Comparison of ENCODE assay signal across 20 cellular contexts in the genomic region with DNA sequence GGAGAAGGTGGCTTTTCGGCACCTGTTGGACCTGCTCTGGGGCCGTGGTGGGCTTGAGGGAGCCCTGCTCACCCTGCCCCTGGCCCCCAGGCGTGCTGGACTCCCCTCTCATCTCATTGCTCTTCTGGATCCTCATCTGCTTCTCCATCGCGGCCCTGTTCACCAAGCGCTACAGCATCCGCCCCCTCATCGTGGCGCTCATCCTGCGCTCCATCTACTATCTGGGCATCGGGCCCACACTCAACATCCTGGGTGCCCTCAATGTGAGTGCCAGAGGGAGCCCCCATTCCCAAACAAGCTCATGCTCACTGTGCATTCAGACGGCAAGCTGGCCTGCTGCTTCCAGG. TPM values are rescaled to one million over a fixed set of nuclear protein-coding genes. Genes with fewer than 3 reads are reported as not detected.
DNase-seq lines count a peak whose midpoint lies in the region; ATAC-seq and TF ChIP-seq lines count a peak whose summit lies in the region.
"Had no signal": no experiment of that assay in that cellular context is flagged by ENCODE, and none has a peak within 500 bp of the region (broad histone marks: within the 10 kb centered on the region; RNA-seq: fewer than 3 reads in every experiment).

No MANE protein-coding gene starts in this region.

- H3K4me1 ChIP-seq in neural progenitor cell (peaks cover 3% of the 10 kb centered on the region), psoas muscle (peaks cover 24% of the 10 kb centered on the region)

- H3K4me1 Mint-ChIP-seq in activated CD4-positive, alpha-beta T cell treated with anti-CD3 and anti-CD28 coated beads, Interleukin-2, amount 10 ng/mL, durations not matched to agents 7 days and 5 days = peaks cover 34% of the 10 kb centered on the region
- H3K4me1 Mint-ChIP-seq in T-helper 17 cell (peaks cover 28% of the 10 kb centered on the region), neural progenitor cell (peaks cover 21% of the 10 kb centered on the region)

- no peak overlapping the region for H3K27ac ChIP-seq in neural progenitor cell
- no peak overlapping the region for H3K27ac ChIP-seq in psoas muscle
- H3K27ac ChIP-seq: 22Rv1 had no signal

- H2AFZ ChIP-seq in neural progenitor cell (replicated peaks) = no peak overlapping the region

- H3K27ac Mint-ChIP-seq in activated CD4-positive, alpha-beta T cell treated with anti-CD3 and anti-CD28 coated beads, Interleukin-2, amount 10 ng/mL, durations not matched to agents 7 days and 5 days = peak overlapping the region; percentile 65
- peak overlapping the region; percentile 85 for H3K27ac Mint-ChIP-seq in T-helper 17 cell
- peak overlapping the region; percentile 42 for H3K27ac Mint-ChIP-seq in neural progenitor cell

- H3F3A ChIP-seq in neural progenitor cell (ENCODE audit: low read depth) = peaks cover 4% of the 10 kb centered on the region

- H3K79me2 ChIP-seq in neural progenitor cell (ENCODE audit: low read depth) = no peaks in the 10 kb centered on the region

- no peaks in the 10 kb centered on the region for H3K27me3 Mint-ChIP-seq in activated CD4-positive, alpha-beta T cell treated with anti-CD3 and anti-CD28 coated beads, Interleukin-2, amount 10 ng/mL, durations not matched to agents 7 days and 5 days
- H3K27me3 Mint-ChIP-seq in T-helper 17 cell (no peaks in the 10 kb centered on the region), neural progenitor cell (ENCODE audit: insufficient read depth, low read depth) (peaks cover 8% of the 10 kb centered on the region)

- 81 to 95% (median 93%) methylated on average over 12 of the region's 12 CpGs for WGBS in psoas muscle, 3 donors

- ATAC-seq in T-helper 17 cell = no peak
- no peak for ATAC-seq in psoas muscle
- ATAC-seq: GM12878, HepG2, PC-3 had no signal

- no peak for TF ChIP-seq CTCF in neural progenitor cell (IDR thresholded peaks at IDR 0.05)
- no peak for TF ChIP-seq CTCF in psoas muscle (IDR thresholded peaks at IDR 0.05)

- H3K4me3 Mint-ChIP-seq in activated CD4-positive, alpha-beta T cell treated with anti-CD3 and anti-CD28 coated beads, Interleukin-2, amount 10 ng/mL, durations not matched to agents 7 days and 5 days = no peak overlapping the region
- H3K4me3 Mint-ChIP-seq in T-helper 17 cell = no peak overlapping the region
- no peak overlapping the region for H3K4me3 Mint-ChIP-seq in neural progenitor cell

- H3K36me3 ChIP-seq in neural progenitor cell = no peaks in the 10 kb centered on the region
- peaks cover 0 to 40% of the 10 kb centered on the region in 2 donors for H3K36me3 ChIP-seq in psoas muscle (ENCODE audit: insufficient read depth in 1 of 2, low read depth in 1 of 2)
- H3K36me3 ChIP-seq: BE2C had no signal

- H3K9me3 Mint-ChIP-seq in activated CD4-positive, alpha-beta T cell treated with anti-CD3 and anti-CD28 coated beads, Interleukin-2, amount 10 ng/mL, durations not matched to agents 7 days and 5 days = no peaks in the 10 kb centered on the region
- no peaks in the 10 kb centered on the region for H3K9me3 Mint-ChIP-seq in neural progenitor cell

- H3K36me3 Mint-ChIP-seq in activated CD4-positive, alpha-beta T cell treated with anti-CD3 and anti-CD28 coated beads, Interleukin-2, amount 10 ng/mL, durations not matched to agents 7 days and 5 days (ENCODE audit: low read depth) = peaks cover 62% of the 10 kb centered on the region
- peaks cover 24% of the 10 kb centered on the region for H3K36me3 Mint-ChIP-seq in T-helper 17 cell (ENCODE audit: low read depth)
- H3K36me3 Mint-ChIP-seq in neural progenitor cell = peaks cover 6% of the 10 kb centered on the region

- H3K4me3 ChIP-seq in neural progenitor cell (no peak overlapping the region), psoas muscle (no peak overlapping the region)
- H3K4me3 ChIP-seq: GM12878 had no signal

- no peak overlapping the region for H3K9ac ChIP-seq in neural progenitor cell

- CTCF ChIA-PET in activated CD4-positive, alpha-beta T cell treated with anti-CD3 and anti-CD28 coated beads, Interleukin-2, amount 10 ng/mL, durations not matched to agents 7 days and 5 days (lab: Charles Lee) = no interaction called here

- peaks cover 2% of the 10 kb centered on the region for H4K20me1 ChIP-seq in neural progenitor cell (ENCODE audit: low read depth)

- H3K4me2 ChIP-seq in neural progenitor cell = no peak overlapping the region

- POLR2A ChIA-PET in activated CD4-positive, alpha-beta T cell treated with anti-CD3 and anti-CD28 coated beads, Interleukin-2, amount 10 ng/mL, durations not matched to agents 7 days and 5 days (lab: Charles Lee) = no interaction called here

- intact Hi-C loops in psoas muscle (cut with DNase I) = no loop called here

- H3K9me3 ChIP-seq in T-helper 17 cell (ENCODE audit: control insufficient read depth, low read length, poor library complexity, severe bottlenecking) = no peaks in the 10 kb centered on the region
- H3K9me3 ChIP-seq in neural progenitor cell (ENCODE audit: low read depth) = no peaks in the 10 kb centered on the region
- H3K9me3 ChIP-seq in psoas muscle = no peaks in the 10 kb centered on the region
- H3K9me3 ChIP-seq: BE2C had no signal

- DNase-seq in activated CD4-positive, alpha-beta T cell treated with anti-CD3 and anti-CD28 coated beads, Interleukin-2, amount 10 ng/mL, durations not matched to agents 7 days and 5 days = no peak
- no peak for DNase-seq in activated CD4-positive, alpha-beta T cell treated with anti-CD3 and anti-CD28 coated beads for 1 hour
- DNase-seq in Ammon's horn (ENCODE audit: low spot score) (peak; percentile 58), T-helper 17 cell (no peak), neural progenitor cell (ENCODE audit: low spot score) (no peak), OCI-M1 (lab: John Stamatoyannopoulos, UW) (no peak), psoas muscle (no peak)
- DNase-seq in activated effector memory CD4-positive, alpha-beta T cell treated with Interleukin-2 at 50 U/mL for 16 hours = no peak
- DNase-seq: BE2C, GDM1, KG1, NCI-H1436 treated with DMSO at 0.1 percent for 48 hours, NCI-H2029 treated with DMSO at 0.1 percent for 48 hours, NCI-H2171 treated with DMSO at 0.1 percent for 48 hours, NCI-H774, PC-3 had no signal

- H3K27me3 ChIP-seq in neural progenitor cell (no peaks in the 10 kb centered on the region), psoas muscle (ENCODE audit: insufficient read depth in 3 of 3, low read length in 2 of 3) (no peaks in the 10 kb centered on the region)
- H3K27me3 ChIP-seq: BE2C had no signal

RNA-seq across cellular contexts. Expression of gene UQCC2, which starts 22.4 kb away (rescaled TPM):
- 10 to 100 TPM; 77.6 to 80.0 TPM for total RNA-seq in activated CD4-positive, alpha-beta T cell treated with anti-CD3 and anti-CD28 coated beads, Interleukin-2, amount 10 ng/mL, durations not matched to agents 7 days and 5 days
- total RNA-seq in T-helper 17 cell = 10 to 100 TPM; 17.3 to 19.8 TPM
- 47.7 and 95.9 TPM in 2 replicates for total RNA-seq in neural progenitor cell (ENCODE audit: low replicate concordance)
- 100 to 1,000 TPM; 118 to 184 (median 145) TPM for total RNA-seq in psoas muscle
- polyA plus RNA-seq in psoas muscle = 100 to 1,000 TPM; 129 to 158 (median 141) TPM

RNA-seq across cellular contexts. Expression of gene IP6K3, which starts 57.6 kb away (rescaled TPM):
- total RNA-seq in activated CD4-positive, alpha-beta T cell treated with anti-CD3 and anti-CD28 coated beads, Interleukin-2, amount 10 ng/mL, durations not matched to agents 7 days and 5 days = not detected
- total RNA-seq in T-helper 17 cell (not detected), neural progenitor cell (ENCODE audit: low replicate concordance) (2.9 and 4.6 TPM in 2 replicates), psoas muscle (100 to 1,000 TPM; 113 to 363 (median 306) TPM)
- 100 to 1,000 TPM in 2 of 3 donors, 10 to 100 TPM in 1; 95.7 to 220 (median 175) TPM for polyA plus RNA-seq in psoas muscle
- total RNA-seq: GM12878, NCI-H460, PC-3 had no signal

Comparison
In these comparisons a context has a peak if more than half of its experiments do, and no peak if none do; other contexts are left out.
1. RNA of gene IP6K3, which starts 57.6 kb away (total RNA-seq): 113 to 363 TPM in psoas muscle; 2.9 to 4.6 TPM in neural progenitor cell, not detected in activated CD4-positive, alpha-beta T cell treated with anti-CD3 and anti-CD28 coated beads, Interleukin-2, amount 10 ng/mL, durations not matched to agents 7 days and 5 days and not detected in T-helper 17 cell; every median in the first group is over 10 times any median in the second.
2. Peak in every context shown above with its lines, with median percentiles within 50 percentile points of each other: H3K27ac Mint-ChIP-seq.